In the genomic region with DNA sequence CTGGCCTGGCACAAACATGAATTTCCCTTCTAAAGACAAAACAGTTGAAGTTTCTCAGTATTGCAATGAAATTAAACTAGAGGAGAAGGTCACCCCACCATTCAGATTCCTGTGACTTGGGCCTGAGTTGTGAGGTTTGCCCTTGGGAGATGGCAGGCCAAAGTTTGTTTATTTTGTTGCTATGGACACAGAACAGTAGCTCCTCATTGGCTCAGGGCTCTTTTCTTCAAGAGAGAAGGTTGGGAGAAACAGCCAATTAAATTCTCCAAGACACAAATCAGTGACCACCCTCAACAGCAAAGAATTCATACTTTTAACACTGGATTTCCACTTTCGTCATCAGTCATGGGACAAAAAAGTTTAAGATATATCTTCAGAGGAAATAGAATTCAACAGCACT, we compare ENCODE assay signal across 8 cellular contexts. TPM values are rescaled to one million over a fixed set of nuclear protein-coding genes. Genes with fewer than 3 reads are reported as not detected.
DNase-seq lines count a peak whose midpoint lies in the region; ATAC-seq, FAIRE-seq and TF ChIP-seq lines count a peak whose summit lies in the region.

A gene with protein sequence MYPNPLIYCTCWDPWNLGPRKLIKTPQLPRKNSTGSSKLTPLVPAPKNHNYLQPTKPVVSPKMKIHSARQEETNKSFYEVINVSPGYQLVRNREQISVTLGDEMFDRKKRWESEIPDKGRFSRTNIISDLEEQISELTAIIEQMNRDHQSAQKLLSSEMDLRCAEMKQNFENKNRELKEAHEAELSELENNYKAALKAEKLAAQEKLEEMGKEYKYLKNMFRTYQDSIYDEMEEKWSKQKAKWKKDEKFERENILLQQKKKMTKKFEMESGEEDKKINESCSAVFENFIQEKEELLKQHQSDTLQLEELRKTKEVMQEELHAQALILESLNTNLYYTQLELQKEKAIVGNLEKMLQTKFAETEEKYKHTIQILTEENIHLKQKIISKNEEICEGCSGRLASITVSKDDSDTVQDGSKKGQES (minus strand): TSS at position 130 of the 400 bp plus-strand sequence. CDS start 5,941 bp downstream, outside the sequence.

- H3K27ac ChIP-seq in ascending aorta (peak within 1 kb of the TSS; percentile 27 to 69), right cardiac atrium (ENCODE audit: low read length) (peak within 1 kb of the TSS; percentile 56), small intestine (ENCODE audit: low read depth in 1 of 2, low read length in 1 of 2) (no peak within 1 kb of the TSS)

- 33% methylated on average over 1 of the region's 1 CpG for WGBS in right cardiac atrium
- 61 to 90% (median 81%) methylated on average over 1 of the region's 1 CpG for whole genome bisulfite sequencing in small intestine, 3 donors

- intact Hi-C loops in ascending aorta (cut with DNase I), result no loop called here
- intact Hi-C loops in right cardiac atrium (cut with DNase I), result no loop called here
- intact Hi-C loops in activated T-helper 1 cell treated with anti-CD3 and anti-CD28 coated beads, Interleukin-12 subunit alpha, Interleukin-12 subunit beta, Interleukin-2, Interleukin-4 antibody, amounts not matched to agents 30 ng/mL and 10 ng/mL and 1 ng/mL, durations not matched to agents 14 hours and 24 hours and 36 hours (cut with micrococcal nuclease), result no loop called here

- no peak for FAIRE-seq in small intestine (lab: Jason Lieb, UNC)
- no peak for FAIRE-seq in GM12891 (lab: Jason Lieb, UNC)

- ATAC-seq in right cardiac atrium (peak; percentile 93 to 94), HG03095 (IDR thresholded peaks at IDR 0.05; ENCODE audit: unreplicated experiment) (no peak), HG02798 (IDR thresholded peaks at IDR 0.05; ENCODE audit: poor library complexity, unreplicated experiment) (no peak)

- no peak for TF ChIP-seq POLR2A in GM12891 (IDR thresholded peaks at IDR 0.05; ENCODE audit: low read depth, low read length)

- peaks cover 21% of the 10 kb centered on the region for H3K36me3 Mint-ChIP-seq in activated T-helper 1 cell treated with anti-CD3 and anti-CD28 coated beads, Interleukin-12 subunit alpha, Interleukin-12 subunit beta, Interleukin-2, Interleukin-4 antibody, amounts not matched to agents 30 ng/mL and 10 ng/mL and 1 ng/mL, durations not matched to agents 14 hours and 24 hours and 36 hours (ENCODE audit: low read depth)

- H3K36me3 ChIP-seq in ascending aorta, result peaks cover 3 to 30% of the 10 kb centered on the region in 2 donors
- H3K36me3 ChIP-seq in small intestine (ENCODE audit: control insufficient read depth in 2 of 2, insufficient read depth in 2 of 2, low read length in 2 of 2), result no peaks in the 10 kb centered on the region

- no peak within 1 kb of the TSS for H3K4me3 Mint-ChIP-seq in activated T-helper 1 cell treated with anti-CD3 and anti-CD28 coated beads, Interleukin-12 subunit alpha, Interleukin-12 subunit beta, Interleukin-2, Interleukin-4 antibody, amounts not matched to agents 30 ng/mL and 10 ng/mL and 1 ng/mL, durations not matched to agents 14 hours and 24 hours and 36 hours

- H3K4me1 Mint-ChIP-seq in activated T-helper 1 cell treated with anti-CD3 and anti-CD28 coated beads, Interleukin-12 subunit alpha, Interleukin-12 subunit beta, Interleukin-2, Interleukin-4 antibody, amounts not matched to agents 30 ng/mL and 10 ng/mL and 1 ng/mL, durations not matched to agents 14 hours and 24 hours and 36 hours (ENCODE audit: low read depth), result peaks cover 33% of the 10 kb centered on the region

- no peak within 1 kb of the TSS for H3K27ac Mint-ChIP-seq in activated T-helper 1 cell treated with anti-CD3 and anti-CD28 coated beads, Interleukin-12 subunit alpha, Interleukin-12 subunit beta, Interleukin-2, Interleukin-4 antibody, amounts not matched to agents 30 ng/mL and 10 ng/mL and 1 ng/mL, durations not matched to agents 14 hours and 24 hours and 36 hours

- TF ChIP-seq CTCF in ascending aorta (IDR thresholded peaks at IDR 0.05), result no peak

- H3K27me3 ChIP-seq in ascending aorta (no peaks in the 10 kb centered on the region), right cardiac atrium (ENCODE audit: control insufficient read depth, insufficient read depth) (no peaks in the 10 kb centered on the region), small intestine (ENCODE audit: control insufficient read depth in 2 of 2, insufficient read depth in 2 of 2, low read length in 2 of 2) (no peaks in the 10 kb centered on the region)

- DNase-seq in HPDE6-E6E7 (ENCODE audit: extremely low spot score) (peak; percentile 12), ascending aorta (ENCODE audit: low spot score in 2 of 2) (no peak), right cardiac atrium (peak in 2 of 3 donors; percentile 42 to 62), small intestine (peak; percentile 56), GM12891 (ENCODE audit: insufficient read length, low spot score) (no peak)
- DNase-seq in activated T-helper 1 cell treated with anti-CD3 and anti-CD28 coated beads, Interleukin-12 subunit alpha, Interleukin-12 subunit beta, Interleukin-2, Interleukin-4 antibody, amounts not matched to agents 30 ng/mL and 10 ng/mL and 1 ng/mL, durations not matched to agents 14 hours and 24 hours and 36 hours (ENCODE audit: low spot score), result no peak

- no peaks in the 10 kb centered on the region for H3K9me3 ChIP-seq in ascending aorta
- no peaks in the 10 kb centered on the region for H3K9me3 ChIP-seq in right cardiac atrium (ENCODE audit: control insufficient read depth, low read length)
- H3K9me3 ChIP-seq in small intestine (ENCODE audit: control insufficient read depth, low read depth), result no peaks in the 10 kb centered on the region

- H3K4me1 ChIP-seq in ascending aorta, result peaks cover 0 to 2% of the 10 kb centered on the region in 2 donors
- no peaks in the 10 kb centered on the region for H3K4me1 ChIP-seq in right cardiac atrium (ENCODE audit: control insufficient read depth, insufficient read depth, low read length)
- H3K4me1 ChIP-seq in small intestine (ENCODE audit: control insufficient read depth in 2 of 2, insufficient read depth in 1 of 2, low read depth in 1 of 2, low read length in 1 of 2), result no peaks in the 10 kb centered on the region

- H3K9me3 Mint-ChIP-seq in activated T-helper 1 cell treated with anti-CD3 and anti-CD28 coated beads, Interleukin-12 subunit alpha, Interleukin-12 subunit beta, Interleukin-2, Interleukin-4 antibody, amounts not matched to agents 30 ng/mL and 10 ng/mL and 1 ng/mL, durations not matched to agents 14 hours and 24 hours and 36 hours, result no peaks in the 10 kb centered on the region

- H3K27me3 Mint-ChIP-seq in activated T-helper 1 cell treated with anti-CD3 and anti-CD28 coated beads, Interleukin-12 subunit alpha, Interleukin-12 subunit beta, Interleukin-2, Interleukin-4 antibody, amounts not matched to agents 30 ng/mL and 10 ng/mL and 1 ng/mL, durations not matched to agents 14 hours and 24 hours and 36 hours (ENCODE audit: insufficient read depth), result no peaks in the 10 kb centered on the region

- H3K4me3 ChIP-seq in ascending aorta, result peak within 1 kb of the TSS in 1 of 2 donors; percentile 40
- peak within 1 kb of the TSS; percentile 27 for H3K4me3 ChIP-seq in right cardiac atrium (ENCODE audit: low read length)
- H3K4me3 ChIP-seq in small intestine (ENCODE audit: low read depth in 1 of 2, low read length in 2 of 2), result no peak within 1 kb of the TSS

TF ChIP-seq in GM12891, 5 proteins besides CTCF, POLR2A, EP300 and RAD21:
- TF ChIP-seq POLR2AphosphoS5 (IDR thresholded peaks at IDR 0.05; ENCODE audit: low read depth, low read length), result no peak
- TF ChIP-seq PAX5 (IDR thresholded peaks at IDR 0.05; ENCODE audit: insufficient read depth, low read length, severe bottlenecking), result no peak
- TF ChIP-seq TAF1 (IDR thresholded peaks at IDR 0.05; ENCODE audit: low read depth, low read length), result no peak
- no peak for TF ChIP-seq SPI1 (IDR thresholded peaks at IDR 0.05; ENCODE audit: low read depth, low read length)
- TF ChIP-seq POU2F2 (IDR thresholded peaks at IDR 0.05; ENCODE audit: low read depth, low read length), result no peak
TF ChIP-seq in GM12891: peak in this region for 0.

RNA-seq across cellular contexts. Expression of the gene that starts here (rescaled TPM):
- total RNA-seq in ascending aorta, result 0.32 TPM
- total RNA-seq in right cardiac atrium, result 1 to 10 TPM; 5.5 to 8.7 (median 6.7) TPM
- 4.1 TPM for polyA plus RNA-seq in right cardiac atrium
- 1 to 10 TPM in 1 of 3 donors, under 1 TPM in 1, not detected in 1; 0.60 to 2.9 TPM for polyA plus RNA-seq in small intestine
- polyA plus RNA-seq in GM12891 (2012; ENCODE audit: low read depth, missing spikeins), result 0.09 TPM
- 0.23 and 1.1 TPM in 2 replicates for total RNA-seq in activated T-helper 1 cell treated with anti-CD3 and anti-CD28 coated beads, Interleukin-12 subunit alpha, Interleukin-12 subunit beta, Interleukin-2, Interleukin-4 antibody, amounts not matched to agents 30 ng/mL and 10 ng/mL and 1 ng/mL, durations not matched to agents 14 hours and 24 hours and 36 hours

Comparison
In these comparisons a context has a peak if more than half of its experiments do, and no peak if none do; other contexts are left out.
1. DNase-seq: peak in HPDE6-E6E7 (single experiment), right cardiac atrium (2 of 3) and small intestine (single experiment); none in ascending aorta (0 of 2), GM12891 (single experiment) and activated T-helper 1 cell treated with anti-CD3 and anti-CD28 coated beads, Interleukin-12 subunit alpha, Interleukin-12 subunit beta, Interleukin-2, Interleukin-4 antibody, amounts not matched to agents 30 ng/mL and 10 ng/mL and 1 ng/mL, durations not matched to agents 14 hours and 24 hours and 36 hours (single experiment).
2. H3K27ac ChIP-seq: peak in ascending aorta (2 of 2) and right cardiac atrium (single experiment); none in small intestine (0 of 2).
3. ATAC-seq: peak in right cardiac atrium (2 of 2); none in HG03095 (single experiment) and HG02798 (single experiment).